8 cellular contexts compared by ENCODE assay signal in the genomic region with DNA sequence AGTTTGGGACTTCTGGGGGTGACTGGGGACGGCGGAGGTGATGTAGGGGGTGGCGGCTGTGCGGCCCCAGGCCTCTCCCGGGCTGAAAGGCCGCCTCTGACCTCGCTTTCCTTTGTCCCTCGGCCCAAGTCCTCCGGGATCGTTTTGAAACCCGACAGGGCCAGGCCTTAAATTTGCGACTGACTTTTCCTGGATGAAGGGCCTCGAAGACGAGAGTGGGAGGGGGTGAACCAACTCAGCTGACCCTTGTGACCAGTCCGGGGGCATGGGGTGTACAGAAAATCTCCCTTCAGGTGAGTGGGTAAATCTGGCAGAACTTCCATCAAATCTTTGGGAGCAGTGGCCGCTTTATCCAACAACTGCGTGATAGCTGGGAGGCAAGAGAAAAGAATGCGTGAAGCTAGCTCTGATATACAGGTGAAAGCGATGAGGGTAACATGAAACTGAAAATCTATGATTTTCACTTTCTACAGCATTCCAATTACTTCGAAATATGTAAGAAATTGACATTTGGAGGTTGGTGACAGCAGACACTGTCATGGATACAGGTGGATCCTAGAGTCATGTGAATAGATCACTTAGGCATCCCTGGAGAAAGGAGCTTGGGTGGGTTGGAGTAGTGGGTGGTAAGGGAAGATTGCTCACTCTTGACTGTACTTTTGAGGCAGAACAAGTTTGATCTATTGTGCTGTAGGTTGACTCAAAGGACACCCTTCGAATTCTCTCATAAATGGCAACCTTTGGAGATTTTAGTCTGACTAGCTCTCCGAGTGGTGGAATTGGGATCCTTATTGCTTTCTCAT. TPM values are rescaled to one million over a fixed set of nuclear protein-coding genes. Genes with fewer than 3 reads are reported as not detected.
DNase-seq lines count a peak whose midpoint lies in the region; ATAC-seq and TF ChIP-seq lines count a peak whose summit lies in the region.

No MANE protein-coding gene starts in this region.

- no peak for TF ChIP-seq CTCF in GM12865 (IDR thresholded peaks at IDR 0.05; ENCODE audit: insufficient read depth, low read depth, low read length, missing control alignments)
- TF ChIP-seq CTCF in RWPE1 (conservative IDR thresholded peaks at IDR 0.05; ENCODE audit: low read depth), result no peak
- TF ChIP-seq CTCF in epithelial cell of proximal tubule (conservative IDR thresholded peaks at IDR 0.05; ENCODE audit: low read depth, low read length), result no peak
- TF ChIP-seq CTCF in osteocyte (IDR thresholded peaks at IDR 0.05), result no peak

- H3K4me3 ChIP-seq in GM12865 (ENCODE audit: low read depth, low read length), result peak overlapping the region; percentile 93
- H3K4me3 ChIP-seq in epithelial cell of proximal tubule (ENCODE audit: low read depth, low read length), result peak overlapping the region; percentile 82

- H3K27ac ChIP-seq in RWPE1, result peak overlapping the region; percentile 85

- ATAC-seq in HG02852 (IDR thresholded peaks at IDR 0.05; ENCODE audit: unreplicated experiment) (no peak), HG02885 (IDR thresholded peaks at IDR 0.05; ENCODE audit: poor library complexity, unreplicated experiment) (no peak)

- H3K4me1 Mint-ChIP-seq in osteocyte (ENCODE audit: unreplicated experiment), result peaks cover 71% of the 10 kb centered on the region

- H3K4me3 Mint-ChIP-seq in osteocyte (ENCODE audit: unreplicated experiment), result peak overlapping the region; percentile 96

- DNase-seq in GM12865 (ENCODE audit: low read depth), result no peak
- peak; percentile 45 for DNase-seq in RWPE1 (ENCODE audit: low spot score)
- no peak for DNase-seq in epithelial cell of proximal tubule (ENCODE audit: low read depth)
- DNase-seq in osteocyte (ENCODE audit: extremely low spot score, unreplicated experiment), result no peak
- no peak for DNase-seq in NCI-H446 treated with DMSO at 0.1 percent for 48 hours (lab: John Stamatoyannopoulos, UW)
- DNase-seq in NCI-H1105 (lab: John Stamatoyannopoulos, UW), result no peak

- H3K9me3 Mint-ChIP-seq in osteocyte (ENCODE audit: unreplicated experiment), result no peaks in the 10 kb centered on the region

- H3K36me3 Mint-ChIP-seq in osteocyte (ENCODE audit: unreplicated experiment), result peaks cover 5% of the 10 kb centered on the region

- H3K27ac Mint-ChIP-seq in osteocyte (ENCODE audit: unreplicated experiment), result peak overlapping the region; percentile 100

- CTCF ChIA-PET in RWPE1 (lab: Yijun Ruan, JAX), result interaction anchor here (0.6 to 10.3 kb wide), 12 partner anchors 18 to 1154 kb away, joined by 3 to 239 read pairs (median 3); no protein-coding TSS in a partner anchor

- POLR2A ChIA-PET in RWPE1 (lab: Yijun Ruan, JAX; ENCODE audit: low non-redundant PET), result interaction anchor here (0.6 kb wide), 1 partner anchor 554 kb away, joined by 4 read pairs; no protein-coding TSS in a partner anchor

- no peaks in the 10 kb centered on the region for H3K27me3 Mint-ChIP-seq in osteocyte (ENCODE audit: unreplicated experiment)

RNA-seq across cellular contexts. Expression of gene AHCYL1, which starts 0.9 kb away (rescaled TPM):
- 46.4 and 54.9 TPM in 2 replicates for total RNA-seq in epithelial cell of proximal tubule
- total RNA-seq in osteocyte, result 77.0 and 79.3 TPM in 2 replicates

RNA-seq across cellular contexts. Expression of gene STRIP1, which starts 49.0 kb away (rescaled TPM):
- total RNA-seq in epithelial cell of proximal tubule (28.6 and 28.9 TPM in 2 replicates), osteocyte (55.7 and 55.8 TPM in 2 replicates)
